ENCODE assay signal across 2 cellular contexts in the genomic region with DNA sequence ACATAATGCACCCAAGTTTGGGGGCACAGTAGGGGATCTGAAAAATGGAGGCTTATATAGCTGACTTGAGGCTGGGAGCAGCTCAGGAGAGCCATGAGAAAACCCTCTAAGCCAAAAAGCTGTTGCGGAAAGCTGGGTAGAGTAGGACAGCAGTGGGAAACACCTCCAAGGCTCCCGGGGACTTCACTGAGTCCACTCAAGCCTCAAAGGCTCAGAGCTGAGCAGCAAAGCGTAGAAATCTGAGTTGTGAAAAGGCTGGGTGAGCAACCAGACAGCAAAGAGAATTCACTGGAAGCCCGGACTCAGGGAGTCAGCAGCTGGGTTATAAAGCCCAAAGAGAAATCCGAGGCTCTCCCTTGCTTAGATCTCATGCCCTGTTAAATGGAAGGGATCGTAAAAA.
"Had no signal": no experiment of that assay in that cellular context is flagged by ENCODE, and none has a peak within 500 bp of the region (broad histone marks: within the 10 kb centered on the region; RNA-seq: fewer than 3 reads in every experiment).

No MANE protein-coding gene starts in this region.

- ATAC-seq: GM12878 had no signal

- DNase-seq: GF-D8 had no signal

- H3K4me3 ChIP-seq: GM12878 had no signal
